Comparison of ENCODE assay signal across 16 cellular contexts in the genomic region with DNA sequence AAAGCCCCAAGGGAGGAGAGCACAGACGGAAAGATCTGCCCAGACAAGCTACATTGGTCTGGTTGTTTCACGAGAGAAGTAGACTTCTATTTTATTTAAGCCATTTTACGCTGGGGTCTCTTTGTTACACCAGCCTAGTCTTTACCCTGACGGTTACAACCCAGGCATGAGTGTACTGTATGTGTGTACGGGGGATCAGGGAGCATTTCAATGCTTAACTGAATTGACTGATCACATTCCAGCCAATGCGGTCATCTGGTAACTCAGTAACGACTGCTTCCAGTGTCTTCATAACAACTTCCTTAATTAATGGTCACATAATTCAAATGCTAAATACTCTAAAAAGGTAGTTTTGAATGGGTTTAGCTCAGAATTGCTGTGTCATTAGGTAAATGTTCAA.
"Had no signal": no experiment of that assay in that cellular context is flagged by ENCODE, and none has a peak within 500 bp of the region (broad histone marks: within the 10 kb centered on the region; RNA-seq: fewer than 3 reads in every experiment).

No MANE protein-coding gene starts in this region.

- H3K4me1 ChIP-seq: foreskin keratinocyte, upper lobe of left lung had no signal

- H3K9me3 Mint-ChIP-seq: activated CD4-positive, alpha-beta T cell treated with anti-CD3 and anti-CD28 coated beads, Interleukin-2, amount 10 ng/mL, durations not matched to agents 7 days and 5 days; central memory CD8-positive, alpha-beta T cell; naive B cell had no signal

- DNase-seq: activated CD4-positive, alpha-beta T cell treated with anti-CD3 and anti-CD28 coated beads, Interleukin-2, amount 10 ng/mL, durations not matched to agents 7 days and 5 days; activated naive CD4-positive, alpha-beta T cell treated with anti-CD3 and anti-CD28 coated beads, Interleukin-2, amount 50 U/mL, for 16 hours; amygdala; brain microvascular endothelial cell; foreskin keratinocyte; head of caudate nucleus; naive B cell; stimulated activated CD4-positive, alpha-beta T cell treated with anti-CD3 and anti-CD28 coated beads, Interleukin-4, amount 100 ng/mL, for 24 hours; stimulated activated naive CD4-positive, alpha-beta T cell treated with Interleukin-2 at 50 U/mL for 16 hours; T-helper 1 cell; upper lobe of left lung had no signal

- H3K9me3 ChIP-seq: neutrophil, upper lobe of left lung had no signal

- H3K4me3 Mint-ChIP-seq: activated CD4-positive, alpha-beta T cell treated with anti-CD3 and anti-CD28 coated beads, Interleukin-2, amount 10 ng/mL, durations not matched to agents 7 days and 5 days; central memory CD8-positive, alpha-beta T cell had no signal

- H3K27me3 ChIP-seq: brain microvascular endothelial cell, foreskin keratinocyte, neutrophil, upper lobe of left lung had no signal

- ATAC-seq: foreskin keratinocyte, left lobe of liver, SK-N-SH treated with all-trans-retinoic acid at 6 μM for 48 hours had no signal

- H3K4me3 ChIP-seq: coronary artery, upper lobe of left lung had no signal

- H3K36me3 ChIP-seq: brain microvascular endothelial cell, neutrophil, upper lobe of left lung had no signal

- H3K27ac ChIP-seq: brain microvascular endothelial cell, coronary artery, foreskin keratinocyte, neutrophil, upper lobe of left lung had no signal

- H3K27me3 Mint-ChIP-seq: central memory CD8-positive, alpha-beta T cell; naive B cell had no signal

- H3K27ac Mint-ChIP-seq: activated CD4-positive, alpha-beta T cell treated with anti-CD3 and anti-CD28 coated beads, Interleukin-2, amount 10 ng/mL, durations not matched to agents 7 days and 5 days had no signal
